1 cellular context compared by ENCODE assay signal in the genomic region with DNA sequence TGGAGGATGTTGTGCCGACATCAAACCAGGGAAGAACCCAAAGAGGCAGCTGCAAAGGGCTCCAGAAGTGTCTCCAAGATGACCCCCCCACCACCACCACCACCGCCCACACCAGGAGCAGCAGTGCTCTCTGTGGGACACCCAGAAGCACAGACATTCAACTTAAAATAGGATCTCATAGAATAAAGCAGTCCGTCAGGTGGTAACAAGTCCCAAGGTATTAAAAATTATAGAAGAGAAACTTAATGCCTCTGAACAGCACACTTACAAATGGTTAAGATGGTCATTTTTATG.
TF ChIP-seq lines count a peak whose summit lies in the region.

No MANE protein-coding gene starts in this region.

TF ChIP-seq in GM12878, 131 proteins besides CTCF, POLR2A, EP300 and RAD21:
- TF ChIP-seq NR2C1 (IDR thresholded peaks at IDR 0.05): no peak
- 0 out of 2 replicates have a peak, but pooled peaks have one; percentile 6 for TF ChIP-seq MXI1 (IDR thresholded peaks at IDR 0.05; ENCODE audit: low read depth, low read length)
- no peak for TF ChIP-seq EED (IDR thresholded peaks at IDR 0.05; ENCODE audit: low read depth)
- TF ChIP-seq MYC (IDR thresholded peaks at IDR 0.05; ENCODE audit: insufficient read depth, insufficient read length, insufficient replicate concordance, low read length, severe bottlenecking): no peak
- TF ChIP-seq DPF2 (IDR thresholded peaks at IDR 0.05): no peak
- no peak for TF ChIP-seq BMI1 (IDR thresholded peaks at IDR 0.05; ENCODE audit: borderline replicate concordance)
- no peak for TF ChIP-seq FOS (IDR thresholded peaks at IDR 0.05; ENCODE audit: borderline replicate concordance, extremely low read depth, insufficient read length)
- TF ChIP-seq MEF2A (IDR thresholded peaks at IDR 0.05; ENCODE audit: insufficient read depth, low read depth, low read length): no peak
- no peak for TF ChIP-seq ZZZ3 (IDR thresholded peaks at IDR 0.05; ENCODE audit: control insufficient read depth, insufficient read length, low read depth)
- peak in 1 of 2 experiments; percentile 39; a peak in 1 of 3 replicates for TF ChIP-seq EGR1 (IDR thresholded peaks at IDR 0.05; ENCODE audit: borderline replicate concordance in 1 of 2, low read depth in 2 of 2, low read length in 2 of 2)
- TF ChIP-seq STAT1 (conservative IDR thresholded peaks at IDR 0.05): no peak
- no peak for TF ChIP-seq GATAD2B (conservative IDR thresholded peaks at IDR 0.05; ENCODE audit: low read depth)
- TF ChIP-seq ATF7 (IDR thresholded peaks at IDR 0.05; ENCODE audit: low read depth): no peak
- TF ChIP-seq, protein P1, sequence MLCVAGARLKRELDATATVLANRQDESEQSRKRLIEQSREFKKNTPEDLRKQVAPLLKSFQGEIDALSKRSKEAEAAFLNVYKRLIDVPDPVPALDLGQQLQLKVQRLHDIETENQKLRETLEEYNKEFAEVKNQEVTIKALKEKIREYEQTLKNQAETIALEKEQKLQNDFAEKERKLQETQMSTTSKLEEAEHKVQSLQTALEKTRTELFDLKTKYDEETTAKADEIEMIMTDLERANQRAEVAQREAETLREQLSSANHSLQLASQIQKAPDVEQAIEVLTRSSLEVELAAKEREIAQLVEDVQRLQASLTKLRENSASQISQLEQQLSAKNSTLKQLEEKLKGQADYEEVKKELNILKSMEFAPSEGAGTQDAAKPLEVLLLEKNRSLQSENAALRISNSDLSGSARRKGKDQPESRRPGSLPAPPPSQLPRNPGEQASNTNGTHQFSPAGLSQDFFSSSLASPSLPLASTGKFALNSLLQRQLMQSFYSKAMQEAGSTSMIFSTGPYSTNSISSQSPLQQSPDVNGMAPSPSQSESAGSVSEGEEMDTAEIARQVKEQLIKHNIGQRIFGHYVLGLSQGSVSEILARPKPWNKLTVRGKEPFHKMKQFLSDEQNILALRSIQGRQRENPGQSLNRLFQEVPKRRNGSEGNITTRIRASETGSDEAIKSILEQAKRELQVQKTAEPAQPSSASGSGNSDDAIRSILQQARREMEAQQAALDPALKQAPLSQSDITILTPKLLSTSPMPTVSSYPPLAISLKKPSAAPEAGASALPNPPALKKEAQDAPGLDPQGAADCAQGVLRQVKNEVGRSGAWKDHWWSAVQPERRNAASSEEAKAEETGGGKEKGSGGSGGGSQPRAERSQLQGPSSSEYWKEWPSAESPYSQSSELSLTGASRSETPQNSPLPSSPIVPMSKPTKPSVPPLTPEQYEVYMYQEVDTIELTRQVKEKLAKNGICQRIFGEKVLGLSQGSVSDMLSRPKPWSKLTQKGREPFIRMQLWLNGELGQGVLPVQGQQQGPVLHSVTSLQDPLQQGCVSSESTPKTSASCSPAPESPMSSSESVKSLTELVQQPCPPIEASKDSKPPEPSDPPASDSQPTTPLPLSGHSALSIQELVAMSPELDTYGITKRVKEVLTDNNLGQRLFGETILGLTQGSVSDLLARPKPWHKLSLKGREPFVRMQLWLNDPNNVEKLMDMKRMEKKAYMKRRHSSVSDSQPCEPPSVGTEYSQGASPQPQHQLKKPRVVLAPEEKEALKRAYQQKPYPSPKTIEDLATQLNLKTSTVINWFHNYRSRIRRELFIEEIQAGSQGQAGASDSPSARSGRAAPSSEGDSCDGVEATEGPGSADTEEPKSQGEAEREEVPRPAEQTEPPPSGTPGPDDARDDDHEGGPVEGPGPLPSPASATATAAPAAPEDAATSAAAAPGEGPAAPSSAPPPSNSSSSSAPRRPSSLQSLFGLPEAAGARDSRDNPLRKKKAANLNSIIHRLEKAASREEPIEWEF (IDR thresholded peaks at IDR 0.05; ENCODE audit: insufficient replicate concordance, low read depth, low read length): no peak
- TF ChIP-seq SMAD1 (IDR thresholded peaks at IDR 0.05; ENCODE audit: low read depth, partially characterized antibody): no peak
- TF ChIP-seq RB1 (IDR thresholded peaks at IDR 0.05; ENCODE audit: borderline replicate concordance): no peak
- no peak for TF ChIP-seq MEF2B (IDR thresholded peaks at IDR 0.05; ENCODE audit: partially characterized antibody, poor library complexity, severe bottlenecking)
- 0 out of 2 replicates have a peak, but pooled peaks have one; percentile 25 for TF ChIP-seq SMARCA5 (IDR thresholded peaks at IDR 0.05)
- TF ChIP-seq, protein P2, sequence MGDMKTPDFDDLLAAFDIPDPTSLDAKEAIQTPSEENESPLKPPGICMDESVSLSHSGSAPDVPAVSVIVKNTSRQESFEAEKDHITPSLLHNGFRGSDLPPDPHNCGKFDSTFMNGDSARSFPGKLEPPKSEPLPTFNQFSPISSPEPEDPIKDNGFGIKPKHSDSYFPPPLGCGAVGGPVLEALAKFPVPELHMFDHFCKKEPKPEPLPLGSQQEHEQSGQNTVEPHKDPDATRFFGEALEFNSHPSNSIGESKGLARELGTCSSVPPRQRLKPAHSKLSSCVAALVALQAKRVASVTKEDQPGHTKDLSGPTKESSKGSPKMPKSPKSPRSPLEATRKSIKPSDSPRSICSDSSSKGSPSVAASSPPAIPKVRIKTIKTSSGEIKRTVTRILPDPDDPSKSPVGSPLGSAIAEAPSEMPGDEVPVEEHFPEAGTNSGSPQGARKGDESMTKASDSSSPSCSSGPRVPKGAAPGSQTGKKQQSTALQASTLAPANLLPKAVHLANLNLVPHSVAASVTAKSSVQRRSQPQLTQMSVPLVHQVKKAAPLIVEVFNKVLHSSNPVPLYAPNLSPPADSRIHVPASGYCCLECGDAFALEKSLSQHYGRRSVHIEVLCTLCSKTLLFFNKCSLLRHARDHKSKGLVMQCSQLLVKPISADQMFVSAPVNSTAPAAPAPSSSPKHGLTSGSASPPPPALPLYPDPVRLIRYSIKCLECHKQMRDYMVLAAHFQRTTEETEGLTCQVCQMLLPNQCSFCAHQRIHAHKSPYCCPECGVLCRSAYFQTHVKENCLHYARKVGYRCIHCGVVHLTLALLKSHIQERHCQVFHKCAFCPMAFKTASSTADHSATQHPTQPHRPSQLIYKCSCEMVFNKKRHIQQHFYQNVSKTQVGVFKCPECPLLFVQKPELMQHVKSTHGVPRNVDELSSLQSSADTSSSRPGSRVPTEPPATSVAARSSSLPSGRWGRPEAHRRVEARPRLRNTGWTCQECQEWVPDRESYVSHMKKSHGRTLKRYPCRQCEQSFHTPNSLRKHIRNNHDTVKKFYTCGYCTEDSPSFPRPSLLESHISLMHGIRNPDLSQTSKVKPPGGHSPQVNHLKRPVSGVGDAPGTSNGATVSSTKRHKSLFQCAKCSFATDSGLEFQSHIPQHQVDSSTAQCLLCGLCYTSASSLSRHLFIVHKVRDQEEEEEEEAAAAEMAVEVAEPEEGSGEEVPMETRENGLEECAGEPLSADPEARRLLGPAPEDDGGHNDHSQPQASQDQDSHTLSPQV (IDR thresholded peaks at IDR 0.05): no peak
